Comparison of ENCODE assay signal across 5 cellular contexts in the genomic region with DNA sequence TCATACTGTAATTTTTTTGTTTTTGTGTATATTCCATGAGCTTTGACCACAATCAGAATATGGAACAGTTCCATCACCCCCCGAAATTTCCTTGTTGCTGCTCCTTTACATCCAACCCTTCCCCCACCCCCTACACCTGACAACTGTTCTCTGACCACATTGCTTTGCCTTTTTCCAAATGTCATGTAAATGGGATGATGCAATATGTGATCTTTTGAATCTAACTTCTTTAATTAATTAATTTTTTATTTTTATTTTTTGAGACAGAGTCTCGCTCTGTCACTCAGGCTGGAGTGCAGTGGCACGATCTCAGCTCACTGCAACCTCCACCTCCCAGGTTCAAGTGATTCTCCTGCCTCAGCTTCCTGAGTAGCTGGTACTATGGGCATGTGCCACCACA.
A peak's percentile ranks its signal among the peaks of the same experiment; 100 is the strongest.
DNase-seq lines count a peak whose midpoint lies in the region; ATAC-seq, FAIRE-seq and TF ChIP-seq lines count a peak whose summit lies in the region.
"Not testable (repeated sequence)": the region's sequence is repeated elsewhere in the genome, so short reads cannot be mapped to it uniquely, and the experiment has no call there.

No MANE protein-coding gene starts in this region.

- not testable (repeated sequence) for H3K4me3 Mint-ChIP-seq in neural progenitor cell

- H4K20me1 ChIP-seq in BLaER1 treated with 17β-estradiol and CSF1 and Interleukin-3, amounts not matched to agents 10 nM and 100 nM; IMR-90 (ENCODE audit: insufficient read depth, low read length); K562 (replicated peaks; ENCODE audit: control insufficient read depth, insufficient read depth, low read length); neural progenitor cell (ENCODE audit: low read depth): not testable (repeated sequence)
- peaks cover 34% of the 10 kb centered on the region for H4K20me1 ChIP-seq in SU-DHL-6 (ENCODE audit: low read depth, low read length)

- FAIRE-seq in K562 (lab: Jason Lieb, UNC), result not testable (repeated sequence)

- H3K27ac Mint-ChIP-seq in neural progenitor cell, result peak overlapping the region; percentile 44

- H3K9me2 ChIP-seq in SU-DHL-6 (replicated peaks; ENCODE audit: insufficient read depth, low read length), result not testable (repeated sequence)

- not testable (repeated sequence) for H2BK120ac ChIP-seq in IMR-90 (ENCODE audit: low read depth, low read length)

- not testable (repeated sequence) for H4K91ac ChIP-seq in IMR-90 (ENCODE audit: insufficient read depth, low read depth, low read length)

- not testable (repeated sequence) for TF ChIP-seq CTCF in IMR-90 (conservative IDR thresholded peaks at IDR 0.05; ENCODE audit: low read depth, low read length); SU-DHL-6 (IDR thresholded peaks at IDR 0.05; ENCODE audit: insufficient read depth, low read length, poor library complexity, severe bottlenecking); K562 (IDR thresholded peaks at IDR 0.05 in 2 of 3, conservative IDR thresholded peaks at IDR 0.05 in 1 of 3; ENCODE audit: insufficient read depth in 2 of 3, low read depth in 1 of 3, low read length in 3 of 3); neural progenitor cell (IDR thresholded peaks at IDR 0.05)

- peak overlapping the region in 10 of 11 experiments; percentile 66 to 91 (median 83); a peak in 16 of 22 replicates for H3K4me2 ChIP-seq in BLaER1 treated with 17β-estradiol and CSF1 and Interleukin-3, amounts not matched to agents 10 nM and 100 nM
- not testable (repeated sequence) for H3K4me2 ChIP-seq in IMR-90 (ENCODE audit: low read depth, low read length); K562 (ENCODE audit: insufficient read depth, low read length); neural progenitor cell
- peak overlapping the region; percentile 41 for H3K4me2 ChIP-seq in SU-DHL-6 (ENCODE audit: low read depth, low read length, poor library complexity, severe bottlenecking)

- not testable (repeated sequence) for H2BK5ac ChIP-seq in IMR-90 (ENCODE audit: low read depth, low read length, poor library complexity, severe bottlenecking)

- POLR2A ChIA-PET in IMR-90 (lab: Charles Lee; ENCODE audit: unreplicated experiment); K562 (lab: Yijun Ruan, JAX): not testable (repeated sequence)

- peaks cover 25 to 38% (median 28%) of the 10 kb centered on the region in 10 experiments for H3K4me1 ChIP-seq in BLaER1 treated with 17β-estradiol and CSF1 and Interleukin-3, amounts not matched to agents 10 nM and 100 nM
- not testable (repeated sequence) for H3K4me1 ChIP-seq in IMR-90 (ENCODE audit: control insufficient read depth, insufficient read depth, low read length); K562 (replicated peaks in 1 of 2; ENCODE audit: control insufficient read depth in 2 of 2, insufficient read depth in 2 of 2, low read length in 2 of 2); neural progenitor cell

- not testable (repeated sequence) for H3K9me3 Mint-ChIP-seq in neural progenitor cell

- not testable (repeated sequence) for H3K9ac ChIP-seq in BLaER1 treated with 17β-estradiol and CSF1 and Interleukin-3, amounts not matched to agents 10 nM and 100 nM; IMR-90 (ENCODE audit: low read depth, low read length); SU-DHL-6 (ENCODE audit: low read length); K562 (ENCODE audit: insufficient read depth in 1 of 2, low read depth in 2 of 2, low read length in 2 of 2); neural progenitor cell

- intact Hi-C loops in IMR-90 (cut with micrococcal nuclease); K562 (cut with micrococcal nuclease): not testable (repeated sequence)

- DNase-seq in IMR-90; K562 (ENCODE audit: extremely low read depth in 1 of 4, low spot score in 3 of 4); neural progenitor cell (ENCODE audit: low spot score): not testable (repeated sequence)

- not testable (repeated sequence) for H3K27me3 ChIP-seq in BLaER1 treated with 17β-estradiol and CSF1 and Interleukin-3, amounts not matched to agents 10 nM and 100 nM; IMR-90 (ENCODE audit: control insufficient read depth, insufficient read depth, low read length); SU-DHL-6 (ENCODE audit: low read length); K562 (ENCODE audit: control insufficient read depth in 2 of 2, insufficient read depth in 2 of 2, low read length in 2 of 2); neural progenitor cell

- H3K56ac ChIP-seq in IMR-90 (ENCODE audit: extremely low read depth, insufficient read depth, low read length), result not testable (repeated sequence)

- H4K8ac ChIP-seq in IMR-90 (ENCODE audit: low read depth in 2 of 2, low read length in 2 of 2), result not testable (repeated sequence)

- CTCF ChIA-PET in IMR-90 (lab: Yijun Ruan, JAX); K562 (lab: Yijun Ruan, JAX; ENCODE audit: low intra/inter-chr PET ratio): not testable (repeated sequence)

- not testable (repeated sequence) for H3K27ac ChIP-seq in BLaER1 treated with 17β-estradiol and CSF1 and Interleukin-3, amounts not matched to agents 10 nM and 100 nM; IMR-90 (ENCODE audit: insufficient read depth, low read length); K562 (ENCODE audit: extremely low read depth, low read depth, low read length); neural progenitor cell
- peak overlapping the region; percentile 62 for H3K27ac ChIP-seq in SU-DHL-6 (ENCODE audit: low read depth, low read length)

- H3K36me3 Mint-ChIP-seq in neural progenitor cell, result not testable (repeated sequence)

- H3K18ac ChIP-seq in IMR-90 (ENCODE audit: low read depth, low read length), result not testable (repeated sequence)

- in situ Hi-C loops in IMR-90 (cut with MboI; ENCODE audit: low sequenced_read_pairs); K562 (cut with MboI): not testable (repeated sequence)

- H2BK20ac ChIP-seq in IMR-90 (ENCODE audit: low read depth, low read length), result not testable (repeated sequence)

- not testable (repeated sequence) for H4K5ac ChIP-seq in IMR-90 (ENCODE audit: low read depth, low read length)

- not testable (repeated sequence) for H3K36me3 ChIP-seq in BLaER1 treated with 17β-estradiol and CSF1 and Interleukin-3, amounts not matched to agents 10 nM and 100 nM; IMR-90 (ENCODE audit: control insufficient read depth, insufficient read depth, low read length); K562 (ENCODE audit: control insufficient read depth, insufficient read depth, low read length); neural progenitor cell
- peaks cover 63% of the 10 kb centered on the region for H3K36me3 ChIP-seq in SU-DHL-6 (ENCODE audit: low read length)

- peaks cover 11% of the 10 kb centered on the region for H3K4me1 Mint-ChIP-seq in neural progenitor cell

- WGBS in IMR-90 (ENCODE audit: extremely low coverage in 2 of 2, insufficient read length in 1 of 2), 2 experiments, result no CpG with 5 or more reads among the region's 3 CpGs
- WGBS in K562 (ENCODE audit: insufficient coverage, low coverage, missing lambda C conversion rate), result 0% methylated on average over 3 of the region's 3 CpGs

- not testable (repeated sequence) for H3K4me3 ChIP-seq in BLaER1 treated with 17β-estradiol and CSF1 and Interleukin-3, amounts not matched to agents 10 nM and 100 nM; IMR-90 (ENCODE audit: insufficient read depth, low read depth, low read length); SU-DHL-6 (ENCODE audit: insufficient read depth, low read length, poor library complexity, severe bottlenecking); K562; neural progenitor cell

- H3K4ac ChIP-seq in IMR-90 (ENCODE audit: low read depth, low read length), result not testable (repeated sequence)

- H3K79me1 ChIP-seq in IMR-90 (ENCODE audit: low read depth in 1 of 2, low read length in 2 of 2), result not testable (repeated sequence)

- not testable (repeated sequence) for H3K14ac ChIP-seq in IMR-90 (replicated peaks; ENCODE audit: low read depth, low read length)

- not testable (repeated sequence) for H2AK9ac ChIP-seq in IMR-90 (replicated peaks; ENCODE audit: low read depth, low read length, poor library complexity)

- TF ChIP-seq EP300 in K562 (IDR thresholded peaks at IDR 0.05; ENCODE audit: low read length), result not testable (repeated sequence)

- peaks cover 54% of the 10 kb centered on the region for H3F3A ChIP-seq in SU-DHL-6 (ENCODE audit: insufficient read depth)
- not testable (repeated sequence) for H3F3A ChIP-seq in neural progenitor cell (ENCODE audit: low read depth)

- not testable (repeated sequence) for ATAC-seq in IMR-90 (ENCODE audit: low read depth); K562

- dilution Hi-C loops in IMR-90 (cut with HindIII; ENCODE audit: low sequenced_read_pairs, unreplicated experiment), result not testable (repeated sequence)

- H2BK15ac ChIP-seq in IMR-90 (ENCODE audit: low read depth, low read length), result not testable (repeated sequence)

- not testable (repeated sequence) for TF ChIP-seq POLR2A in IMR-90 (IDR thresholded peaks at IDR 0.05; ENCODE audit: low read depth, low read length); K562 (conservative IDR thresholded peaks at IDR 0.05)

- not testable (repeated sequence) for BruUV-seq in IMR-90 (replicated peaks; lab: Mats Ljungman, UMichigan); K562 (replicated peaks; lab: Mats Ljungman, UMichigan)

- TF ChIP-seq RAD21 in IMR-90 (IDR thresholded peaks at IDR 0.05; ENCODE audit: low read length); K562 (CRISPR knock-in tag; conservative IDR thresholded peaks at IDR 0.05 in 1 of 2, IDR thresholded peaks at IDR 0.05 in 1 of 2): not testable (repeated sequence)

- H2AK5ac ChIP-seq in IMR-90 (ENCODE audit: low read depth, low read length), result not testable (repeated sequence)

- not testable (repeated sequence) for H3K9me3 ChIP-seq in BLaER1 treated with 17β-estradiol and CSF1 and Interleukin-3, amounts not matched to agents 10 nM and 100 nM (replicated peaks in 1 of 11); IMR-90 (ENCODE audit: control insufficient read depth, insufficient read depth, low read length); SU-DHL-6 (ENCODE audit: insufficient read depth, low read length); K562 (replicated peaks; ENCODE audit: control insufficient read depth, insufficient read depth, low read depth, low read length); neural progenitor cell (ENCODE audit: low read depth)

- peaks cover 100% of the 10 kb centered on the region for H3K79me2 ChIP-seq in SU-DHL-6 (ENCODE audit: insufficient read depth, low read length)
- H3K79me2 ChIP-seq in K562 (ENCODE audit: control insufficient read depth, insufficient read depth, low read length); neural progenitor cell (ENCODE audit: low read depth): not testable (repeated sequence)

- peaks cover 11% of the 10 kb centered on the region for H3K27me3 Mint-ChIP-seq in neural progenitor cell (ENCODE audit: insufficient read depth, low read depth)

- H3K9me1 ChIP-seq in IMR-90 (ENCODE audit: insufficient read depth, low read length); K562 (ENCODE audit: control insufficient read depth, insufficient read depth, low read length): not testable (repeated sequence)

- not testable (repeated sequence) for H3K23ac ChIP-seq in IMR-90 (ENCODE audit: low read depth, low read length)

- not testable (repeated sequence) for H2AFZ ChIP-seq in IMR-90 (replicated peaks; ENCODE audit: low read length, poor library complexity); SU-DHL-6 (ENCODE audit: low read depth, low read length, severe bottlenecking); K562 (ENCODE audit: low read depth, low read length); neural progenitor cell (replicated peaks)
